In genomic region chr14:91796622-91797347, GRCh38 we compare ENCODE assay signal across 16 cellular contexts.
DNase-seq lines count a peak whose midpoint lies in the region; ATAC-seq, FAIRE-seq and TF ChIP-seq lines count a peak whose summit lies in the region.
"Had no signal": no experiment of that assay in that cellular context is flagged by ENCODE, and none has a peak within 500 bp of the region (broad histone marks: within the 10 kb centered on the region; RNA-seq: fewer than 3 reads in every experiment).

No MANE protein-coding gene starts in this region.

- peaks cover 33% of the 10 kb centered on the region for H3K4me1 Mint-ChIP-seq in CD8-positive, alpha-beta T cell (ENCODE audit: low read depth)
- H3K4me1 Mint-ChIP-seq in astrocyte (ENCODE audit: low read depth, unreplicated experiment) = no peaks in the 10 kb centered on the region

- no peak overlapping the region for H3K4me3 Mint-ChIP-seq in CD8-positive, alpha-beta T cell
- no peak overlapping the region for H3K4me3 Mint-ChIP-seq in astrocyte (ENCODE audit: unreplicated experiment)

- DNase-seq in AG10803 (ENCODE audit: low read depth) (peak; percentile 60), astrocyte (ENCODE audit: low read depth) (peak; percentile 8), kidney (no peak), LoVo (ENCODE audit: low spot score) (no peak)
- no peak for DNase-seq in CD8-positive, alpha-beta T cell
- DNase-seq: activated CD4-positive, alpha-beta T cell treated with anti-CD3 and anti-CD28 coated beads, Interleukin-2, amount 50 U/mL, for 4 hours; GDM1; KG1; NCI-H226; SJCRH30; T1000 had no signal

- H3K9ac ChIP-seq in astrocyte (ENCODE audit: low read length) (no peak overlapping the region), kidney (ENCODE audit: low read length in 2 of 2) (no peak overlapping the region)

- H3K36me3 ChIP-seq in CD8-positive, alpha-beta T cell (ENCODE audit: insufficient read depth, low read length) = peaks cover 15% of the 10 kb centered on the region
- H3K36me3 ChIP-seq in astrocyte (ENCODE audit: insufficient read depth, low read length) = no peaks in the 10 kb centered on the region
- H3K36me3 ChIP-seq in kidney (ENCODE audit: control insufficient read depth in 1 of 2, insufficient read depth in 2 of 2, low read length in 2 of 2) = peaks cover 0 to 4% of the 10 kb centered on the region in 2 donors
- H3K36me3 ChIP-seq: SJCRH30 had no signal

- H3K4me1 ChIP-seq in CD8-positive, alpha-beta T cell (ENCODE audit: insufficient read depth, low read length) = no peaks in the 10 kb centered on the region
- H3K4me1 ChIP-seq in astrocyte (ENCODE audit: insufficient read depth, low read length) = no peaks in the 10 kb centered on the region
- no peaks in the 10 kb centered on the region for H3K4me1 ChIP-seq in kidney (ENCODE audit: control insufficient read depth in 1 of 2, insufficient read depth in 1 of 2, low read depth in 1 of 2, low read length in 2 of 2)
- H3K4me1 ChIP-seq: SJCRH30 had no signal

- H3K27ac ChIP-seq in CD8-positive, alpha-beta T cell (ENCODE audit: low read depth, low read length) = no peak overlapping the region
- H3K27ac ChIP-seq in astrocyte (ENCODE audit: low read depth, low read length) (no peak overlapping the region), kidney (ENCODE audit: low read depth in 2 of 2, low read length in 2 of 2) (no peak overlapping the region)
- H3K27ac ChIP-seq: coronary artery, epithelial cell of prostate, SJCRH30 had no signal

- no peaks in the 10 kb centered on the region for H3K79me2 ChIP-seq in astrocyte (ENCODE audit: insufficient read depth, low read length)

- H4K20me1 ChIP-seq in astrocyte (ENCODE audit: insufficient read depth, low read length) = no peaks in the 10 kb centered on the region

- no peaks in the 10 kb centered on the region for H3K9me3 ChIP-seq in CD8-positive, alpha-beta T cell (ENCODE audit: low read length)
- H3K9me3 ChIP-seq in astrocyte (ENCODE audit: insufficient read depth, low read depth, low read length) = no peaks in the 10 kb centered on the region
- no peaks in the 10 kb centered on the region for H3K9me3 ChIP-seq in kidney (ENCODE audit: control insufficient read depth in 1 of 2, low read length in 2 of 2)
- H3K9me3 ChIP-seq: SJCRH30 had no signal

- H3K27me3 ChIP-seq in CD8-positive, alpha-beta T cell (ENCODE audit: insufficient read depth, low read length) = no peaks in the 10 kb centered on the region
- no peaks in the 10 kb centered on the region for H3K27me3 ChIP-seq in astrocyte (ENCODE audit: insufficient read depth, low read length)
- H3K27me3 ChIP-seq: SJCRH30 had no signal

- H3K9me3 Mint-ChIP-seq in CD8-positive, alpha-beta T cell = no peaks in the 10 kb centered on the region
- peaks cover 9% of the 10 kb centered on the region for H3K9me3 Mint-ChIP-seq in astrocyte (ENCODE audit: unreplicated experiment)

- CTCF ChIA-PET in CD8-positive, alpha-beta T cell (lab: Charles Lee) = interaction anchor here (1.4 to 2.3 kb wide), 2 partner anchors 103 to 114 kb away, joined by 4 to 6 read pairs; no protein-coding TSS in a partner anchor

- no peak overlapping the region for H2AFZ ChIP-seq in astrocyte (ENCODE audit: low read depth, low read length)

- intact Hi-C loops in CD8-positive, alpha-beta T cell (cut with DNase I, micrococcal nuclease) = loop anchor here in 1 of 2 experiments (10.0 kb wide), 1 partner anchor 198 kb away; no protein-coding TSS in a partner anchor
- intact Hi-C loops in kidney (cut with DNase I) = no loop called here

- no peak overlapping the region for H3K4me2 ChIP-seq in astrocyte (ENCODE audit: low read length)

- POLR2A ChIA-PET in CD8-positive, alpha-beta T cell (lab: Charles Lee) = interaction anchor here (1.0 kb wide), 1 partner anchor 8 kb away, joined by 3 read pairs; no protein-coding TSS in a partner anchor

- peak; percentile 62 for FAIRE-seq in astrocyte (lab: Jason Lieb, UNC)
- FAIRE-seq in kidney (lab: Jason Lieb, UNC) = peak; percentile 81

- H3K4me3 ChIP-seq in AG10803 (ENCODE audit: low read length) (no peak overlapping the region), astrocyte (ENCODE audit: insufficient read depth, low read depth, low read length) (no peak overlapping the region), kidney (ENCODE audit: low read length in 2 of 2) (no peak overlapping the region)
- H3K4me3 ChIP-seq in CD8-positive, alpha-beta T cell (ENCODE audit: low read depth, low read length) = no peak overlapping the region
- H3K4me3 ChIP-seq: coronary artery, SJCRH30 had no signal

- H3K27ac Mint-ChIP-seq in CD8-positive, alpha-beta T cell = peak overlapping the region; percentile 80
- no peak overlapping the region for H3K27ac Mint-ChIP-seq in astrocyte (ENCODE audit: unreplicated experiment)

- TF ChIP-seq CTCF in AG10803 (conservative IDR thresholded peaks at IDR 0.05; ENCODE audit: low read length) (no peak), astrocyte (IDR thresholded peaks at IDR 0.05; ENCODE audit: insufficient read depth, low read depth, low read length) (no peak), kidney (IDR thresholded peaks at IDR 0.05; ENCODE audit: borderline replicate concordance, extremely low read depth, insufficient read depth) (no peak)
- no peak for TF ChIP-seq CTCF in CD8-positive, alpha-beta T cell (IDR thresholded peaks at IDR 0.05)

- peaks cover 68% of the 10 kb centered on the region for H3K36me3 Mint-ChIP-seq in CD8-positive, alpha-beta T cell
- H3K36me3 Mint-ChIP-seq in astrocyte (ENCODE audit: low read depth, unreplicated experiment) = no peaks in the 10 kb centered on the region

- no peak for ATAC-seq in CD8-positive, alpha-beta T cell
- ATAC-seq in HG02678 (IDR thresholded peaks at IDR 0.05; ENCODE audit: unreplicated experiment) (no peak), GM21825 (IDR thresholded peaks at IDR 0.05; ENCODE audit: unreplicated experiment) (no peak)
- ATAC-seq: left lobe of liver had no signal

- no peaks in the 10 kb centered on the region for H3K27me3 Mint-ChIP-seq in CD8-positive, alpha-beta T cell (ENCODE audit: low read depth)
- no peaks in the 10 kb centered on the region for H3K27me3 Mint-ChIP-seq in astrocyte (ENCODE audit: low read depth, unreplicated experiment)

Comparison
In these comparisons a context has a peak if more than half of its experiments do, and no peak if none do; other contexts are left out.
1. DNase-seq: peak in AG10803 (single experiment) and astrocyte (single experiment); none in CD8-positive, alpha-beta T cell (0 of 7), kidney (single experiment) and LoVo (single experiment).